Comparison of ENCODE assay signal across 8 cellular contexts in the genomic region with DNA sequence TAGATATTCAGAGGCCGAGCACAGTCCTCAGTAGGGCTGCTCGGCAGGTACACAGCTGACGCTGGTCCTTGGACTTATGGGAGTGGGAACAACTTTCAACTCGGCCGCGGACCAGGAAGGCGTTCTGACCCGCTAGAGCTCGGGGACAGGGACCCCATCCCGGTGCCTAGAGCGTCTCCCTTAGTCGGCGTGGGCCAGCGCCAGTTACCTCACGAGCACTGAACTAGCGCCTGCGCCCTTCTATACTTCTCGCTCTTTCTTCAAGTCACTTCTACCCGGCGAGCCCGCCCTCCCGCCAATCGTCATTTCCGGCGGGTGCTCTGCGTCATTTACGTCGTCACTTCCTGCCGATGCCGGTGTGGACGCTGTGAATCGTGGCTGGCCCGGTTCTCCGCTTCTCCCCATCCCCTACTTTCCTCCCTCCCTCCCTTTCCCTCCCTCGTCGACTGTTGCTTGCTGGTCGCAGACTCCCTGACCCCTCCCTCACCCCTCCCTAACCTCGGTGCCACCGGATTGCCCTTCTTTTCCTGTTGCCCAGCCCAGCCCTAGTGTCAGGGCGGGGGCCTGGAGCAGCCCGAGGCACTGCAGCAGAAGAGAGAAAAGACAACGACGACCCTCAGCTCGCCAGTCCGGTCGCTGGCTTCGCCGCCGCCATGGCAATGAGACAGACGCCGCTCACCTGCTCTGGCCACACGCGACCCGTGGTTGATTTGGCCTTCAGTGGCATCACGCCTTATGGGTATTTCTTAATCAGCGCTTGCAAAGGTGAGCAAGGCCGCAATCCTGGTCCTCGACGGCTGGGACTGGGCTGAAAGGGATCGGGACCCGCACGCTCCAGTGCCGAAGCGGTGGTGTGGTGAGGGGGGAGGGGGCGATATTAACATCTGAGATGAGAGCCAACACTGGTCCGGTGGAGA. TPM values are rescaled to one million over a fixed set of nuclear protein-coding genes. Genes with fewer than 3 reads are reported as not detected.
DNase-seq lines count a peak whose midpoint lies in the region; ATAC-seq, FAIRE-seq and TF ChIP-seq lines count a peak whose summit lies in the region.

A gene with protein sequence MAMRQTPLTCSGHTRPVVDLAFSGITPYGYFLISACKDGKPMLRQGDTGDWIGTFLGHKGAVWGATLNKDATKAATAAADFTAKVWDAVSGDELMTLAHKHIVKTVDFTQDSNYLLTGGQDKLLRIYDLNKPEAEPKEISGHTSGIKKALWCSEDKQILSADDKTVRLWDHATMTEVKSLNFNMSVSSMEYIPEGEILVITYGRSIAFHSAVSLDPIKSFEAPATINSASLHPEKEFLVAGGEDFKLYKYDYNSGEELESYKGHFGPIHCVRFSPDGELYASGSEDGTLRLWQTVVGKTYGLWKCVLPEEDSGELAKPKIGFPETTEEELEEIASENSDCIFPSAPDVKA (plus strand): TSS at position 333 of the 917 bp plus-strand sequence. CDS start 321 bp downstream, at position 654.

- peak within 1 kb of the TSS; percentile 92 for H3K4me2 ChIP-seq in mammary epithelial cell (ENCODE audit: insufficient read depth, low read depth, low read length)

- H3K79me2 ChIP-seq in mammary epithelial cell (ENCODE audit: insufficient read depth, low read length), result peaks cover 51% of the 10 kb centered on the region

- CTCF ChIA-PET in mammary epithelial cell (lab: Charles Lee; ENCODE audit: low non-redundant PET), result no interaction called here

- H3K36me3 ChIP-seq in WERI-Rb-1 (peaks cover 43% of the 10 kb centered on the region), mammary epithelial cell (ENCODE audit: insufficient read depth, low read length) (peaks cover 11% of the 10 kb centered on the region), iPS-20b (ENCODE audit: insufficient read depth, low read depth, low read length) (peaks cover 36% of the 10 kb centered on the region), small intestine (ENCODE audit: control insufficient read depth in 2 of 2, insufficient read depth in 2 of 2, low read length in 2 of 2) (no peaks in the 10 kb centered on the region)

- TF ChIP-seq CTCF in WERI-Rb-1 (IDR thresholded peaks at IDR 0.05; ENCODE audit: low read depth, low read length), result no peak
- TF ChIP-seq CTCF in mammary epithelial cell (conservative IDR thresholded peaks at IDR 0.05 in 1 of 2, IDR thresholded peaks at IDR 0.05 in 1 of 2; ENCODE audit: extremely low read depth in 1 of 2, insufficient read depth in 1 of 2, low read depth in 1 of 2, low read length in 2 of 2), result no peak

- H2AFZ ChIP-seq in mammary epithelial cell (ENCODE audit: low read depth, low read length), result peak within 1 kb of the TSS; percentile 99

- H3K4me3 ChIP-seq in WERI-Rb-1 (ENCODE audit: low read depth, low read length) (peak within 1 kb of the TSS; percentile 92), mammary epithelial cell (replicated peaks in 1 of 3; ENCODE audit: insufficient read depth in 1 of 3, low read depth in 2 of 3, low read length in 3 of 3) (peak within 1 kb of the TSS; percentile 72 to 91 (median 76)), iPS-20b (ENCODE audit: low read length) (peak within 1 kb of the TSS; percentile 97), small intestine (ENCODE audit: low read depth in 1 of 2, low read length in 2 of 2) (peak within 1 kb of the TSS; percentile 72 to 83)

- WGBS in mammary epithelial cell (ENCODE audit: low coverage, missing lambda C conversion rate), result 0% methylated on average over 19 of the region's 66 CpGs
- WGBS in small intestine, 3 donors, result 0 to 1% (median 0%) methylated on average over 65 to 66 of the region's 66 CpGs

- H3K4me1 ChIP-seq in mammary epithelial cell (ENCODE audit: insufficient read depth, low read length) (peaks cover 24% of the 10 kb centered on the region), iPS-20b (ENCODE audit: insufficient read depth, low read length) (peaks cover 6% of the 10 kb centered on the region; the same call in 1 of the 2 replicates), small intestine (ENCODE audit: control insufficient read depth in 2 of 2, insufficient read depth in 1 of 2, low read depth in 1 of 2, low read length in 1 of 2) (peaks cover 0 to 9% of the 10 kb centered on the region in 2 donors)

- ATAC-seq in GM18873 (IDR thresholded peaks at IDR 0.05; ENCODE audit: low FRiP score, unreplicated experiment) (peak; percentile 99), HG03139 (IDR thresholded peaks at IDR 0.05; ENCODE audit: unreplicated experiment) (peak; percentile 96)

- H3K9ac ChIP-seq in mammary epithelial cell (ENCODE audit: insufficient read depth, low read length) (peak within 1 kb of the TSS; percentile 99), iPS-20b (ENCODE audit: low read depth, low read length) (peak within 1 kb of the TSS; percentile 97)

- no TSS peak for BruUV-seq in mammary epithelial cell (replicated peaks; lab: Mats Ljungman, UMichigan)

- FAIRE-seq in small intestine (lab: Jason Lieb, UNC), result no peak

- DNase-seq in ACHN (peak; percentile 99), NCI-H2227 (lab: John Stamatoyannopoulos, UW; ENCODE audit: unreplicated experiment) (peak; percentile 95), WERI-Rb-1 (peak; percentile 97), mammary epithelial cell (peak; percentile 96), small intestine (peak; percentile 96)

- in situ Hi-C loops in ACHN (cut with HindIII; ENCODE audit: low pct_ligation_motif_present, low pct_unique_long_range_greater_than_20kb, low sequenced_read_pairs) (no loop called here), mammary epithelial cell (cut with MboI; ENCODE audit: low sequenced_read_pairs in 2 of 2) (no loop called here)

- intact Hi-C loops in mammary epithelial cell (cut with micrococcal nuclease), result no loop called here

- no peaks in the 10 kb centered on the region for H3K9me3 ChIP-seq in WERI-Rb-1 (ENCODE audit: severe bottlenecking)
- H3K9me3 ChIP-seq in mammary epithelial cell (replicated peaks; ENCODE audit: insufficient read depth, low read length), result no peaks in the 10 kb centered on the region
- H3K9me3 ChIP-seq in iPS-20b (ENCODE audit: insufficient read depth, low read depth, low read length), result no peaks in the 10 kb centered on the region
- no peaks in the 10 kb centered on the region for H3K9me3 ChIP-seq in small intestine (ENCODE audit: control insufficient read depth, low read depth)

- peaks cover 3% of the 10 kb centered on the region for H4K20me1 ChIP-seq in mammary epithelial cell (ENCODE audit: insufficient read depth, low read length)

- dilution Hi-C loops in mammary epithelial cell (cut with HindIII; ENCODE audit: low sequenced_read_pairs), result no loop called here

- no peaks in the 10 kb centered on the region for H3K27me3 ChIP-seq in WERI-Rb-1 (ENCODE audit: insufficient read depth, low read depth, severe bottlenecking)
- H3K27me3 ChIP-seq in mammary epithelial cell (ENCODE audit: insufficient read depth, low read length), result no peaks in the 10 kb centered on the region
- H3K27me3 ChIP-seq in iPS-20b (ENCODE audit: insufficient read depth, low read length), result no peaks in the 10 kb centered on the region
- H3K27me3 ChIP-seq in small intestine (ENCODE audit: control insufficient read depth in 2 of 2, insufficient read depth in 2 of 2, low read length in 2 of 2), result no peaks in the 10 kb centered on the region

- peak within 1 kb of the TSS; percentile 98 for H3K27ac ChIP-seq in WERI-Rb-1
- H3K27ac ChIP-seq in mammary epithelial cell (ENCODE audit: insufficient read depth, low read depth, low read length), result peak within 1 kb of the TSS; percentile 97
- peak within 1 kb of the TSS; percentile 92 for H3K27ac ChIP-seq in iPS-20b (ENCODE audit: low read length)
- H3K27ac ChIP-seq in small intestine (ENCODE audit: low read depth in 1 of 2, low read length in 1 of 2), result peak within 1 kb of the TSS; percentile 74 to 100

RNA-seq across cellular contexts. Expression of the gene that starts here (rescaled TPM):
- 100 to 1,000 TPM in 1 of 2 donors, 10 to 100 TPM in 1; 83.2 to 163 TPM for total RNA-seq in mammary epithelial cell
- polyA plus RNA-seq in mammary epithelial cell, result 133 TPM
- 84.0 TPM for polyA minus RNA-seq in mammary epithelial cell
- polyA plus RNA-seq in small intestine, result 100 to 1,000 TPM in 1 of 3 donors, 10 to 100 TPM in 2; 72.1 to 104 (median 95.3) TPM

Comparison
In these comparisons a context has a peak if more than half of its experiments do, and no peak if none do; other contexts are left out.
1. Peak in every context shown above with its lines: DNase-seq, ATAC-seq, H3K4me3 ChIP-seq and H3K27ac ChIP-seq.